In genomic region chr15:41780727-41781126, GRCh38 we compare ENCODE assay signal across 28 cellular contexts. TPM values are rescaled to one million over a fixed set of nuclear protein-coding genes. Genes with fewer than 3 reads are reported as not detected.
DNase-seq lines count a peak whose midpoint lies in the region; ATAC-seq and TF ChIP-seq lines count a peak whose summit lies in the region.
"Had no signal": no experiment of that assay in that cellular context is flagged by ENCODE, and none has a peak within 500 bp of the region (broad histone marks: within the 10 kb centered on the region; RNA-seq: fewer than 3 reads in every experiment).

No MANE protein-coding gene starts in this region.

- H3K27ac ChIP-seq in foreskin keratinocyte (peak overlapping the region; percentile 39), skeletal muscle tissue (ENCODE audit: low read depth, low read length) (peak overlapping the region; percentile 11)
- H3K27ac ChIP-seq: coronary artery, GM23248 had no signal

- no peaks in the 10 kb centered on the region for H4K20me1 ChIP-seq in Loucy (ENCODE audit: insufficient read depth, low read length, poor library complexity, severe bottlenecking)

- H3K9ac ChIP-seq in Loucy (ENCODE audit: low read depth, low read length, poor library complexity, severe bottlenecking) (peak overlapping the region; percentile 71), skeletal muscle tissue (ENCODE audit: low read depth in 1 of 3, low read length in 3 of 3) (no peak overlapping the region)
- H3K9ac ChIP-seq: GM23248 had no signal

- no peaks in the 10 kb centered on the region for H3F3A ChIP-seq in Loucy (ENCODE audit: low read depth)

- no peaks in the 10 kb centered on the region for H3K9me3 Mint-ChIP-seq in immature natural killer cell
- H3K9me3 Mint-ChIP-seq: activated CD4-positive, alpha-beta T cell treated with anti-CD3 and anti-CD28 coated beads, Interleukin-2, amount 10 ng/mL, durations not matched to agents 7 days and 5 days; CD8-positive, alpha-beta memory T cell; memory B cell; natural killer cell; stimulated activated naive CD8-positive, alpha-beta T cell treated with anti-CD3 and anti-CD28 coated beads, Interleukin-15, Interleukin-2, amounts not matched to agents 100 ng/mL and 50 ng/mL, for 24 hours had no signal

- peak overlapping the region in 2 of 6 donors; percentile 12 to 76 for H3K27ac Mint-ChIP-seq in immature natural killer cell
- H3K27ac Mint-ChIP-seq: activated CD4-positive, alpha-beta T cell treated with anti-CD3 and anti-CD28 coated beads, Interleukin-2, amount 10 ng/mL, durations not matched to agents 7 days and 5 days; memory B cell had no signal

- TF ChIP-seq CTCF in Loucy (conservative IDR thresholded peaks at IDR 0.05; ENCODE audit: low read length) (no peak), foreskin keratinocyte (conservative IDR thresholded peaks at IDR 0.05) (no peak)

- H2AFZ ChIP-seq in Loucy (ENCODE audit: low read length), result no peak overlapping the region
- H2AFZ ChIP-seq: GM23248 had no signal

- H3K36me3 Mint-ChIP-seq in immature natural killer cell, result peaks cover 0 to 3% (median 0%) of the 10 kb centered on the region in 3 donors
- H3K36me3 Mint-ChIP-seq: natural killer cell had no signal

- in situ Hi-C loops in SK-MEL-5 (cut with HindIII; ENCODE audit: low pct_unique_long_range_greater_than_20kb, low sequenced_read_pairs), result no loop called here

- H3K4me3 ChIP-seq in Loucy (ENCODE audit: low read length, poor library complexity, severe bottlenecking) (peak overlapping the region; percentile 54), skeletal muscle tissue (ENCODE audit: low read length in 3 of 3) (no peak overlapping the region)
- H3K4me3 ChIP-seq: coronary artery, GM23248 had no signal

- H3K27me3 Mint-ChIP-seq in immature natural killer cell (ENCODE audit: low read depth in 3 of 3), result peaks cover 0 to 5% (median 0%) of the 10 kb centered on the region in 3 donors
- H3K27me3 Mint-ChIP-seq: activated CD4-positive, alpha-beta T cell treated with anti-CD3 and anti-CD28 coated beads, Interleukin-2, amount 10 ng/mL, durations not matched to agents 7 days and 5 days; brain; CD8-positive, alpha-beta memory T cell; memory B cell; stimulated activated naive CD8-positive, alpha-beta T cell treated with anti-CD3 and anti-CD28 coated beads, Interleukin-15, Interleukin-2, amounts not matched to agents 100 ng/mL and 50 ng/mL, for 24 hours had no signal

- H3K36me3 ChIP-seq in Loucy (ENCODE audit: insufficient read depth, low read length), result no peaks in the 10 kb centered on the region
- no peaks in the 10 kb centered on the region for H3K36me3 ChIP-seq in skeletal muscle tissue (ENCODE audit: control insufficient read depth in 3 of 3, insufficient read depth in 3 of 3, low read length in 3 of 3)

- peaks cover 57 to 79% of the 10 kb centered on the region in 2 donors for H3K4me1 Mint-ChIP-seq in immature natural killer cell

- intact Hi-C loops in sciatic nerve (cut with DNase I), result no loop called here

- peaks cover 80% of the 10 kb centered on the region for H3K79me2 ChIP-seq in Loucy (ENCODE audit: insufficient read depth, low read length)

- H3K9me2 ChIP-seq in Loucy (replicated peaks; ENCODE audit: low read depth, low read length), result no peaks in the 10 kb centered on the region

- H3K27me3 ChIP-seq in Loucy (ENCODE audit: insufficient read depth, low read length, poor library complexity, severe bottlenecking) (no peaks in the 10 kb centered on the region), foreskin keratinocyte (no peaks in the 10 kb centered on the region), skeletal muscle tissue (ENCODE audit: control insufficient read depth in 3 of 3, insufficient read depth in 3 of 3, low read length in 3 of 3) (no peaks in the 10 kb centered on the region)

- ATAC-seq in foreskin keratinocyte (no peak), GM19467 (IDR thresholded peaks at IDR 0.05; ENCODE audit: unreplicated experiment) (no peak), HG02870 (IDR thresholded peaks at IDR 0.05; ENCODE audit: unreplicated experiment) (no peak), sciatic nerve (no peak)
- ATAC-seq: natural killer cell had no signal

- peak overlapping the region; percentile 91 for H3K4me2 ChIP-seq in Loucy (ENCODE audit: low read depth, low read length, poor library complexity, severe bottlenecking)

- H3K4me1 ChIP-seq in Loucy (ENCODE audit: insufficient read depth, low read length, poor library complexity, severe bottlenecking), result peaks cover 81% of the 10 kb centered on the region
- H3K4me1 ChIP-seq in foreskin keratinocyte, result peaks cover 45% of the 10 kb centered on the region
- H3K4me1 ChIP-seq in skeletal muscle tissue (ENCODE audit: control insufficient read depth in 3 of 3, insufficient read depth in 3 of 3, low read length in 3 of 3), result peaks cover 18 to 27% (median 18%) of the 10 kb centered on the region in 3 donors

- DNase-seq in SK-MEL-5 (ENCODE audit: low read depth, low spot score), result peak; percentile 60
- no peak for DNase-seq in foreskin keratinocyte
- DNase-seq in immature natural killer cell, result no peak
- DNase-seq in sciatic nerve (ENCODE audit: low spot score), result no peak
- DNase-seq: activated CD4-positive, alpha-beta T cell treated with anti-CD3 and anti-CD28 coated beads, Interleukin-2, amount 10 ng/mL, durations not matched to agents 7 days and 5 days; activated effector memory CD4-positive, alpha-beta T cell treated with Interleukin-2 at 50 U/mL for 16 hours; CD8-positive, alpha-beta memory T cell; DMS53; GF-D8; GM23248; hypothalamus; Karpas-422; natural killer cell; NCI-H1105 treated with DMSO at 0.1 percent for 48 hours; NCI-H2107; NCI-H524 treated with DMSO at 0.1 percent for 48 hours; posterior cingulate gyrus; Right ventricle myocardium superior; stimulated activated CD4-positive, alpha-beta T cell treated with anti-CD3 and anti-CD28 coated beads, Interleukin-4, amount 100 ng/mL, for 1 hour; T-helper 1 cell had no signal

- H3K4me3 Mint-ChIP-seq in immature natural killer cell, result no peak overlapping the region
- H3K4me3 Mint-ChIP-seq: activated CD4-positive, alpha-beta T cell treated with anti-CD3 and anti-CD28 coated beads, Interleukin-2, amount 10 ng/mL, durations not matched to agents 7 days and 5 days; memory B cell; natural killer cell; stimulated activated naive CD8-positive, alpha-beta T cell treated with anti-CD3 and anti-CD28 coated beads, Interleukin-15, Interleukin-2, amounts not matched to agents 100 ng/mL and 50 ng/mL, for 24 hours had no signal

- no peaks in the 10 kb centered on the region for H3K9me3 ChIP-seq in Loucy (ENCODE audit: insufficient read depth, low read depth, low read length)
- H3K9me3 ChIP-seq in skeletal muscle tissue (ENCODE audit: control insufficient read depth in 3 of 3, low read length in 3 of 3), result no peaks in the 10 kb centered on the region

RNA-seq across cellular contexts. Expression of gene MAPKBP1, which starts 6.4 kb away (rescaled TPM):
- total RNA-seq in SK-MEL-5 (2014; rRNA removed; shearing (Covaris generic)), result 14.7 and 15.4 TPM in 2 replicates
- 19.7 and 27.2 TPM in 2 replicates for polyA plus RNA-seq in SK-MEL-5 (2015; cell fraction: cytosol; rRNA removed)
- 98.8 and 103 TPM in 2 replicates for polyA plus RNA-seq in SK-MEL-5 (2015; cell fraction: nucleus; rRNA removed)
- total RNA-seq in foreskin keratinocyte (59.6 and 61.7 TPM in 2 replicates), skeletal muscle tissue (10.4 TPM), sciatic nerve (54.3 TPM)
- polyA plus RNA-seq in foreskin keratinocyte (12.6 and 15.3 TPM in 2 replicates), immature natural killer cell (1 to 10 TPM; 1.8 to 7.2 (median 3.6) TPM)

RNA-seq across cellular contexts. Expression of gene JMJD7, which starts 47.2 kb away (rescaled TPM):
- total RNA-seq in SK-MEL-5 (2014; rRNA removed; shearing (Covaris generic)), result 3.4 and 4.4 TPM in 2 replicates
- 9.4 and 13.9 TPM in 2 replicates for polyA plus RNA-seq in SK-MEL-5 (2015; cell fraction: cytosol; rRNA removed)
- 11.2 and 16.1 TPM in 2 replicates for polyA plus RNA-seq in SK-MEL-5 (2015; cell fraction: nucleus; rRNA removed)
- total RNA-seq in foreskin keratinocyte (15.5 and 19.2 TPM in 2 replicates), skeletal muscle tissue (1.0 TPM), sciatic nerve (18.5 TPM)
- polyA plus RNA-seq in foreskin keratinocyte (20.5 and 22.9 TPM in 2 replicates), immature natural killer cell (10 to 100 TPM; 20.6 to 57.4 (median 23.6) TPM)

RNA-seq across cellular contexts. Expression of gene PLA2G4B, which starts 57.9 kb away (rescaled TPM):
- total RNA-seq in SK-MEL-5 (2014; rRNA removed; shearing (Covaris generic)), result 0.61 and 3.1 TPM in 2 replicates
- polyA plus RNA-seq in SK-MEL-5 (2015; cell fraction: cytosol; rRNA removed), result 0.05 and 7.1 TPM in 2 replicates
- polyA plus RNA-seq in SK-MEL-5 (2015; cell fraction: nucleus; rRNA removed), result 57.2 and 70.6 TPM in 2 replicates
- total RNA-seq in foreskin keratinocyte (3.5 and 4.5 TPM in 2 replicates), skeletal muscle tissue (1.6 TPM), sciatic nerve (9.8 TPM)
- polyA plus RNA-seq in foreskin keratinocyte (4.3 and 5.5 TPM in 2 replicates), immature natural killer cell (1 to 10 TPM in 2 of 3 donors, not detected in 1; 1.1 to 2.7 TPM)
